In the genomic region with DNA sequence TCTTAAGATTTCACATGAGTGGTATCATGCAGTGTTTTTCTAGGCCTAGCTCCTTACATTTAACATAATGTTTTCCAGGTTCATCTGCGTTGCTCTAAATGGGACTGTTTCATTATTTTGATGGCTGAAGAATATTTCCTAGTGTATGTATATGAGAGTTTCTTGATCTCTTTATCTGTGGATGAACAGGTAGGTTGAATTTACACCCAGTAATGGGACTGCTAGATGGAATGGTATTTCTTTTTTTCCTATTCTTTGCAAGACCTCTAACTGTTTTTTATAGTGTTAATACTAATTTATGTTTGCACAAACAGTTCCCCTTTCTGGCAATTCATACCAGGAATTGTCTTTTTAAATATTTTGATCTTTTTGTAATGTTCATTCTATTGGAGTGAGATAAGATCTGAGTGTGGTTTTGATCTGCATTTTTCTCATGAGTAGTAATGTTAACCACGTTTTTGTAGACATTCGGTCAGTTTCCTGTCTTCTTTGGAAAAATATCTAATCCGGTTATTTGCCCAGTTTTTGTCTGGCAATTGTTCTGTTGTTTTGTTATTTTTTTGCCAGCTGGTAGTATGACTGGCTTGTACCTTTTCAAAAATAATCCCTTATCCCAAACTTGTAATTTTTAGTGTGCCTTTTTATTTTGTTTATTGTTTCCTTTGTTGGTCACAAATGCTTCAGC, we compare ENCODE assay signal across 8 cellular contexts.
A peak's percentile ranks its signal among the peaks of the same experiment; 100 is the strongest.
DNase-seq lines count a peak whose midpoint lies in the region; ATAC-seq, FAIRE-seq and TF ChIP-seq lines count a peak whose summit lies in the region.
"Not testable (repeated sequence)": the region's sequence is repeated elsewhere in the genome, so short reads cannot be mapped to it uniquely, and the experiment has no call there.

No MANE protein-coding gene starts in this region.

- H3K36me3 ChIP-seq in astrocyte (ENCODE audit: insufficient read depth, low read length) = peaks cover 11% of the 10 kb centered on the region
- H3K36me3 ChIP-seq in endothelial cell of umbilical vein (ENCODE audit: control insufficient read depth in 2 of 2, extremely low read depth in 1 of 2, insufficient read depth in 2 of 2, low read length in 2 of 2) = peaks cover 3 to 16% of the 10 kb centered on the region in 2 experiments
- peaks cover 0 to 20% of the 10 kb centered on the region in 2 donors for H3K36me3 ChIP-seq in psoas muscle (ENCODE audit: insufficient read depth in 1 of 2, low read depth in 1 of 2)

- H3K36me3 Mint-ChIP-seq in T-helper 17 cell (ENCODE audit: low read depth) = not testable (repeated sequence)
- H3K36me3 Mint-ChIP-seq in astrocyte (ENCODE audit: low read depth, unreplicated experiment) = peaks cover 12% of the 10 kb centered on the region

- WGBS in psoas muscle, 3 donors = 46 to 61% (median 57%) methylated on average over 4 of the region's 4 CpGs

- H3K4me3 Mint-ChIP-seq in T-helper 17 cell = not testable (repeated sequence)
- peak overlapping the region; percentile 84 for H3K4me3 Mint-ChIP-seq in astrocyte (ENCODE audit: unreplicated experiment)

- H3K9me3 Mint-ChIP-seq in astrocyte (ENCODE audit: unreplicated experiment) = not testable (repeated sequence)

- peaks cover 38% of the 10 kb centered on the region for H3K4me1 Mint-ChIP-seq in T-helper 17 cell
- H3K4me1 Mint-ChIP-seq in astrocyte (ENCODE audit: low read depth, unreplicated experiment) = peaks cover 35% of the 10 kb centered on the region

- FAIRE-seq in astrocyte (lab: Jason Lieb, UNC); endothelial cell of umbilical vein (lab: Jason Lieb, UNC): not testable (repeated sequence)

- H3K79me2 ChIP-seq in astrocyte (ENCODE audit: insufficient read depth, low read length) (peaks cover 76% of the 10 kb centered on the region), endothelial cell of umbilical vein (ENCODE audit: control insufficient read depth, insufficient read depth, low read length) (peaks cover 57% of the 10 kb centered on the region)

- not testable (repeated sequence) for TF ChIP-seq CTCF in astrocyte (IDR thresholded peaks at IDR 0.05; ENCODE audit: insufficient read depth, low read depth, low read length); endothelial cell of umbilical vein (IDR thresholded peaks at IDR 0.05; ENCODE audit: extremely low read depth in 1 of 2, insufficient read depth in 1 of 2, low read depth in 1 of 2, low read length in 2 of 2); psoas muscle (IDR thresholded peaks at IDR 0.05)

- intact Hi-C loops in endothelial cell of umbilical vein (cut with micrococcal nuclease); psoas muscle (cut with DNase I): not testable (repeated sequence)

- not testable (repeated sequence) for H2AFZ ChIP-seq in astrocyte (ENCODE audit: low read depth, low read length); endothelial cell of umbilical vein (ENCODE audit: low read depth, low read length)

- dilution Hi-C loops in endothelial cell of umbilical vein (cut with MboI; ENCODE audit: extremely low pct_ligation_motif_present, low sequenced_read_pairs) = not testable (repeated sequence)

- H3K27ac Mint-ChIP-seq in T-helper 17 cell = peak overlapping the region; percentile 83
- H3K27ac Mint-ChIP-seq in astrocyte (ENCODE audit: unreplicated experiment) = peak overlapping the region; percentile 99

- peak; percentile 73 for DNase-seq in A172 (ENCODE audit: low spot score)
- peak; percentile 44 for DNase-seq in Daoy (ENCODE audit: low read depth)
- DNase-seq in LHCN-M2 (ENCODE audit: low read depth) = peak; percentile 82
- DNase-seq in T-helper 17 cell, psoas muscle: not testable (repeated sequence)
- DNase-seq in astrocyte (ENCODE audit: low read depth) = peak; percentile 81
- DNase-seq in endothelial cell of umbilical vein (ENCODE audit: low read depth, low spot score) = peak; percentile 83
- DNase-seq in kidney glomerular epithelial cell (lab: John Stamatoyannopoulos, UW) = peak; percentile 74

- H3K4me2 ChIP-seq in astrocyte (ENCODE audit: low read length) (peak overlapping the region; percentile 97), endothelial cell of umbilical vein (ENCODE audit: insufficient read depth, low read length) (peak overlapping the region; percentile 97)

- BruUV-seq in endothelial cell of umbilical vein (replicated peaks; lab: Mats Ljungman, UMichigan) = TSS peak; percentile 32

- H3K27ac ChIP-seq in astrocyte (ENCODE audit: low read depth, low read length) (peak overlapping the region; percentile 99), endothelial cell of umbilical vein (ENCODE audit: insufficient read depth, low read depth, low read length) (peak overlapping the region; percentile 91), psoas muscle (peak overlapping the region; percentile 38)

- not testable (repeated sequence) for H3K9me1 ChIP-seq in endothelial cell of umbilical vein (replicated peaks; ENCODE audit: control insufficient read depth, extremely low read depth, insufficient read depth, low read length)

- not testable (repeated sequence) for H3K9me3 ChIP-seq in T-helper 17 cell (ENCODE audit: control insufficient read depth, low read length, poor library complexity, severe bottlenecking); astrocyte (ENCODE audit: insufficient read depth, low read depth, low read length); endothelial cell of umbilical vein (replicated peaks; ENCODE audit: control insufficient read depth, insufficient read depth, low read length); psoas muscle

- CTCF ChIA-PET in endothelial cell of umbilical vein (lab: Charles Lee) = interaction anchor here (1.1 to 5.5 kb wide), 2 partner anchors 12 to 531 kb away, joined by 4 to 58 read pairs; no protein-coding TSS in a partner anchor

- POLR2A ChIA-PET in endothelial cell of umbilical vein (lab: Charles Lee) = not testable (repeated sequence)

- not testable (repeated sequence) for H3K27me3 Mint-ChIP-seq in T-helper 17 cell; astrocyte (ENCODE audit: low read depth, unreplicated experiment)

- not testable (repeated sequence) for H4K20me1 ChIP-seq in astrocyte (ENCODE audit: insufficient read depth, low read length); endothelial cell of umbilical vein (replicated peaks; ENCODE audit: control insufficient read depth, extremely low read depth, insufficient read depth, low read length)

- H3K4me1 ChIP-seq in astrocyte (ENCODE audit: insufficient read depth, low read length) (peaks cover 26% of the 10 kb centered on the region), endothelial cell of umbilical vein (ENCODE audit: control insufficient read depth, extremely low read depth, insufficient read depth, low read length) (peaks cover 19% of the 10 kb centered on the region)
- H3K4me1 ChIP-seq in psoas muscle = not testable (repeated sequence)

- H3K4me3 ChIP-seq in astrocyte (ENCODE audit: insufficient read depth, low read depth, low read length) = peak overlapping the region; percentile 86
- peak overlapping the region; percentile 29 to 85 (median 81) for H3K4me3 ChIP-seq in endothelial cell of umbilical vein (replicated peaks in 1 of 3; ENCODE audit: insufficient read depth in 1 of 3, low read depth in 1 of 3, low read length in 3 of 3)
- not testable (repeated sequence) for H3K4me3 ChIP-seq in psoas muscle

- H3K9ac ChIP-seq in astrocyte (ENCODE audit: low read length) (peak overlapping the region; percentile 97), endothelial cell of umbilical vein (replicated peaks; ENCODE audit: extremely low read depth, insufficient read depth, low read length) (peak overlapping the region; percentile 93)

- not testable (repeated sequence) for ATAC-seq in T-helper 17 cell, psoas muscle

- TF ChIP-seq POLR2A in endothelial cell of umbilical vein (IDR thresholded peaks at IDR 0.05; ENCODE audit: low read depth, low read length) = not testable (repeated sequence)

- H3K27me3 ChIP-seq in astrocyte (ENCODE audit: insufficient read depth, low read length); endothelial cell of umbilical vein (ENCODE audit: control insufficient read depth in 2 of 2, insufficient read depth in 2 of 2, low read length in 2 of 2); psoas muscle (ENCODE audit: insufficient read depth in 3 of 3, low read length in 2 of 3): not testable (repeated sequence)

TF ChIP-seq in endothelial cell of umbilical vein, 7 proteins besides CTCF, POLR2A, EP300 and RAD21:
- peak; percentile 58 for TF ChIP-seq JUN (IDR thresholded peaks at IDR 0.05; ENCODE audit: borderline replicate concordance, insufficient read depth, insufficient read length, low read depth)
- TF ChIP-seq GATA2 (IDR thresholded peaks at IDR 0.05; ENCODE audit: insufficient read depth, insufficient read length, low read depth, low read length) = peak; percentile 86
- TF ChIP-seq FOS (IDR thresholded peaks at IDR 0.05; ENCODE audit: borderline replicate concordance, insufficient read depth, low read length) = peak; percentile 23

Comparison
In these comparisons a context has a peak if more than half of its experiments do, and no peak if none do; other contexts are left out.
1. H3K27ac ChIP-seq: peak in every context shown above with its lines; median percentile 99 in astrocyte; 91 in endothelial cell of umbilical vein; 38 in psoas muscle.